27 cellular contexts compared by ENCODE assay signal in genomic region chr4:180225977-180226376, GRCh38.
"Had no signal": no experiment of that assay in that cellular context is flagged by ENCODE, and none has a peak within 500 bp of the region (broad histone marks: within the 10 kb centered on the region; RNA-seq: fewer than 3 reads in every experiment).

No MANE protein-coding gene starts in this region.

- H3K27me3 ChIP-seq: colonic mucosa, esophagus muscularis mucosa, esophagus squamous epithelium, foreskin keratinocyte, gastrocnemius medialis, gastroesophageal sphincter, heart right ventricle had no signal

- H3K9me3 ChIP-seq: colonic mucosa, esophagus squamous epithelium, gastrocnemius medialis, gastroesophageal sphincter had no signal

- H3K4me1 ChIP-seq: colonic mucosa, esophagus muscularis mucosa, esophagus squamous epithelium, foreskin keratinocyte, gastrocnemius medialis, gastroesophageal sphincter, heart right ventricle had no signal

- H3K4me3 ChIP-seq: colonic mucosa, coronary artery, dorsolateral prefrontal cortex, esophagus muscularis mucosa, esophagus squamous epithelium, gastrocnemius medialis, gastroesophageal sphincter, heart right ventricle had no signal

- DNase-seq: colonic mucosa; cortex of kidney; dermis blood vessel endothelial cell; dorsolateral prefrontal cortex; effector CD4-positive, alpha-beta T cell; effector CD8-positive, alpha-beta T cell; effector memory CD4-positive, alpha-beta T cell; effector memory CD8-positive, alpha-beta T cell; endodermal cell; erythroblast; esophagus squamous epithelium; foreskin fibroblast; foreskin keratinocyte; foreskin melanocyte; gastrocnemius medialis; glutamatergic neuron; head of caudate nucleus; heart right ventricle had no signal

- H3K36me3 ChIP-seq: colonic mucosa, esophagus muscularis mucosa, esophagus squamous epithelium, gastrocnemius medialis, gastroesophageal sphincter, heart right ventricle had no signal

- H3K27ac ChIP-seq: colonic mucosa, coronary artery, dorsolateral prefrontal cortex, epithelial cell of prostate, esophagus muscularis mucosa, esophagus squamous epithelium, foreskin keratinocyte, gastrocnemius medialis, gastroesophageal sphincter, heart right ventricle had no signal

- FAIRE-seq: colon, endometrium, endothelial cell of umbilical vein, frontal cortex had no signal

- ATAC-seq: effector memory CD8-positive, alpha-beta T cell; esophagus mucosa; foreskin keratinocyte; gastrocnemius medialis; gastroesophageal sphincter; heart right ventricle had no signal
